ENCODE assay signal across 8 cellular contexts in the genomic region with DNA sequence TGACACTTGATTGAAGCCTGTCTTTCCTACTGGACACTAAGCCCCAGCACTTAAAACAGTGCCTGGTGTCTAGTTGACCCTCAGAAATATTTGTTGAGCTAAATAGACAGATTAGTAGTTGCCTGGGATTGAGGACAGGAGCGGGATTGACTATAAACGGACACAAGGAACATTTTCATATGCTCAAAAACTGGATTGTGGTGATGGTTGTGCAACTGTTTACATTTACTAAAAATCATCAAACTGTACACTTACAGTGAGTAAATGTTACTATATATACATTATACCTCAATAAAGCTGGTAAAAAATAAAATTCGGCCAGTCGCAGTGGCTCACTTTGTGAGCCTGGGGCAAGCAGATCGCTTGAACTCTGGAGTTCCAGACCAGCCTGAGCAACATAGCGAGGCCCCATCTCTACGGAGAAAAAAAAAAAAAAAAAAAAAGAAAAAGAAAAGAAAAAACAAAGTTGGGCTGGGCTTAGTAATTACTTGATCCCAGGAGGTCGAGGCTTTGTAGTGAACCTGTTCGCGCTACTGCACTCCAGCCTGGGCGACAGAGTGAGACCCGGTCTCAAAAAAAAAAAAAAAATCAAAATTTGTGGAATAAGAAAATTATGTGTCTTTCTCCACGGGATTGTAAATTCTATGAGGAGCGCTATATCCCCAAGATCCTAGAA. TPM values are rescaled to one million over a fixed set of nuclear protein-coding genes. Genes with fewer than 3 reads are reported as not detected.
DNase-seq lines count a peak whose midpoint lies in the region; ATAC-seq and TF ChIP-seq lines count a peak whose summit lies in the region.

No MANE protein-coding gene starts in this region.

- H3K4me3 Mint-ChIP-seq in CD4-positive, alpha-beta T cell: peak overlapping the region; percentile 97

- H3K27ac ChIP-seq in CD4-positive, alpha-beta T cell (ENCODE audit: low read depth, low read length): no peak overlapping the region
- peak overlapping the region; percentile 81 to 87 for H3K27ac ChIP-seq in ascending aorta

- H3K27ac Mint-ChIP-seq in CD4-positive, alpha-beta T cell: peak overlapping the region; percentile 91

- H3K36me3 Mint-ChIP-seq in CD4-positive, alpha-beta T cell (ENCODE audit: low read depth): peaks cover 14% of the 10 kb centered on the region

- H3K36me3 ChIP-seq in ascending aorta: no peaks in the 10 kb centered on the region

- CTCF ChIA-PET in CD4-positive, alpha-beta T cell (lab: Charles Lee): interaction anchor here (0.7 to 1.6 kb wide), 6 partner anchors 17 to 609 kb away, joined by 3 to 7 read pairs (median 5); partner anchors contain the start of gene CIB2
- CTCF ChIA-PET in HEK293T (lab: Yijun Ruan, JAX): interaction anchor here (0.6 kb wide), 2 partner anchors 40 to 577 kb away, joined by 3 to 4 read pairs; no protein-coding TSS in a partner anchor
- CTCF ChIA-PET in GM10248 (lab: Yijun Ruan, JAX): interaction anchor here (0.8 to 4.6 kb wide), 11 partner anchors 8 to 189 kb away, joined by 3 to 24 read pairs (median 3); partner anchors contain the start of gene CIB2

- peaks cover 5 to 14% of the 10 kb centered on the region in 2 donors for H3K4me1 ChIP-seq in ascending aorta

- peaks cover 45% of the 10 kb centered on the region for H3K4me1 Mint-ChIP-seq in CD4-positive, alpha-beta T cell (ENCODE audit: low read depth)

- no peaks in the 10 kb centered on the region for H3K27me3 Mint-ChIP-seq in CD4-positive, alpha-beta T cell

- H3K9me3 ChIP-seq in CD4-positive, alpha-beta T cell (ENCODE audit: control insufficient read depth, low read length): no peaks in the 10 kb centered on the region
- H3K9me3 ChIP-seq in ascending aorta: no peaks in the 10 kb centered on the region

- POLR2A ChIA-PET in CD4-positive, alpha-beta T cell (lab: Charles Lee): interaction anchor here (0.6 to 2.8 kb wide), 8 partner anchors 14 to 289 kb away, joined by 3 to 27 read pairs (median 4); partner anchors contain the start of genes CIB2, IREB2 and SKIC8
- POLR2A ChIA-PET in HEK293T (lab: Yijun Ruan, JAX) (interaction anchor here (0.6 to 4.3 kb wide), 9 partner anchors 10 to 190 kb away, joined by 3 to 40 read pairs (median 3); partner anchors contain the start of genes CIB2 and SKIC8), GM10248 (lab: Yijun Ruan, JAX) (interaction anchor here (0.7 kb wide), 1 partner anchor 49 kb away, joined by 5 read pairs; no protein-coding TSS in a partner anchor)

- H3K27me3 ChIP-seq in CD4-positive, alpha-beta T cell (ENCODE audit: control insufficient read depth, insufficient read depth, low read length): no peaks in the 10 kb centered on the region
- no peaks in the 10 kb centered on the region for H3K27me3 ChIP-seq in ascending aorta

- TF ChIP-seq CTCF in CD4-positive, alpha-beta T cell (IDR thresholded peaks at IDR 0.05): no peak
- no peak for TF ChIP-seq CTCF in ascending aorta (IDR thresholded peaks at IDR 0.05)
- no peak for TF ChIP-seq CTCF in GM10248 (IDR thresholded peaks at IDR 0.05; ENCODE audit: control extremely low read depth, extremely low read depth, low read depth, missing control alignments)

- intact Hi-C loops in CD4-positive, alpha-beta T cell (cut with DNase I, micrococcal nuclease): loop anchor here (1.0 to 10.0 kb wide), 4 partner anchors 17 to 724 kb away; partner anchors contain the start of genes CIB2 (in 2 of the 2), HMG20A (in 1 of the 2), IREB2 (in 1 of the 2) and PEAK1 (in 1 of the 2)
- intact Hi-C loops in ascending aorta (cut with DNase I): loop anchor here (1.0 to 5.0 kb wide), 5 partner anchors 17 to 359 kb away; partner anchors contain the start of genes CIB2, DNAJA4, HYKK and TBC1D2B

- no peaks in the 10 kb centered on the region for H3K9me3 Mint-ChIP-seq in CD4-positive, alpha-beta T cell

- H3K4me3 ChIP-seq in ascending aorta: peak overlapping the region; percentile 79 to 90

- peak; percentile 8 for ATAC-seq in CD4-positive, alpha-beta T cell (ENCODE audit: poor library complexity)

- no peak for DNase-seq in CD4-positive, alpha-beta T cell
- no peak for DNase-seq in HEK293T (ENCODE audit: extremely low spot score)
- no peak for DNase-seq in ascending aorta (ENCODE audit: low spot score in 2 of 2)
- peak; percentile 8 for DNase-seq in mesenteric fat pad (ENCODE audit: low spot score)
- DNase-seq in AG08396 (ENCODE audit: low spot score): no peak
- DNase-seq in GM10248 (ENCODE audit: extremely low spot score): no peak
- no peak for DNase-seq in activated CD8-positive, alpha-beta memory T cell treated with anti-CD3 and anti-CD28 coated beads, Interleukin-2, amount 50 U/mL, for 48 hours
- DNase-seq in HuH-7.5 (ENCODE audit: low spot score): no peak

TF ChIP-seq in HEK293T, 16 proteins besides CTCF, POLR2A, EP300 and RAD21:
- TF ChIP-seq ZNF384 (IDR thresholded peaks at IDR 0.05) (peak; percentile 96), NFRKB (IDR thresholded peaks at IDR 0.05) (no peak)

RNA-seq across cellular contexts. Expression of gene IDH3A, which starts 0.6 kb away (rescaled TPM):
- total RNA-seq in CD4-positive, alpha-beta T cell: 10 to 100 TPM; 47.5 to 47.6 TPM
- total RNA-seq in ascending aorta (17.7 TPM), mesenteric fat pad (105 TPM)

RNA-seq across cellular contexts. Expression of gene CIB2, which starts 17.3 kb away (rescaled TPM):
- total RNA-seq in CD4-positive, alpha-beta T cell: 1 to 10 TPM in 1 of 2 experiments, under 1 TPM in 1; 0.82 to 1.7 TPM
- total RNA-seq in ascending aorta (6.7 TPM), mesenteric fat pad (5.5 TPM)

RNA-seq across cellular contexts. Expression of gene SH2D7, which starts 56.2 kb away (rescaled TPM):
- not detected for total RNA-seq in CD4-positive, alpha-beta T cell
- not detected for total RNA-seq in ascending aorta
- total RNA-seq in mesenteric fat pad: not detected
